Comparison of ENCODE assay signal across 8 cellular contexts in the genomic region with DNA sequence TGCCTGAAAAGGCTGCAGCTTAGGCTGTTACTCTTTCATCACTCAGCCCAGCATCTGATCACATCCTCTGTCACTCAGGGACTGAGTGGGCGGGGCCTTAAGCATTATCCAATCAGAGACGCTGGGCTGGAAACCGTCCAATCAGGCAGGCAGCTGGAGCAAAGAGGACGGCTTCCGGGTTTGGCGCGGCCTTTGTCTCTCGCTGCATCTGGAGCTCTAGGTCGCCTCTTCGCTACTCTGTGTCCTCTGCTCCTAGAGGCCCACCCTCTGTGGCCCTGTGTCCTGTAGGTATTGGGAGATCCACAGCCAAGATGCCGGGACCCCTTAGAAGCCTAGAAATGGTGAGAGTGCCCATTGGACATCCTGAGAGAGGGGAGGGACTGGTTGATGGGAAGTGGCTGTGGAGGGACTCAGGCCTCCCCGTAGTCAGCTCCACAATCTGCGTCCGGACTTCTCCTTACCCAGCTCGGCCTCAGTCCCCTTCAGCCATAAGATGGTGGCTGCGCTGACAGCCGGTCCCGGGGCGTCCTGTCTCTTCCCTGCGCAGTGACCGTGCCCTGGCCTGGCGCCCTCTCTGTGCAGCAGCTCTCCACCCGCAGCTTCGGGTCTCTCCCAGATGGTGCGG. TPM values are rescaled to one million over a fixed set of nuclear protein-coding genes. Genes with fewer than 3 reads are reported as not detected.
DNase-seq lines count a peak whose midpoint lies in the region; ATAC-seq and TF ChIP-seq lines count a peak whose summit lies in the region.

A gene (plus strand): TSS at position 195 of the 625 bp plus-strand sequence. CDS start 117 bp downstream, at position 312.

- no peak within 1 kb of the TSS for H2BK120ac ChIP-seq in neuronal stem cell (ENCODE audit: low read depth, low read length)

- peak within 1 kb of the TSS; percentile 78 for H3K4me2 ChIP-seq in neuronal stem cell (ENCODE audit: insufficient read depth, low read length, poor library complexity, severe bottlenecking)

- peak within 1 kb of the TSS; percentile 25 for H3K14ac ChIP-seq in neuronal stem cell (ENCODE audit: low read length)

- H3K9ac ChIP-seq in neuronal stem cell (ENCODE audit: low read depth, low read length, poor library complexity), result peak within 1 kb of the TSS; percentile 99
- peak within 1 kb of the TSS; percentile 61 to 81 for H3K9ac ChIP-seq in stomach smooth muscle (ENCODE audit: low read length in 2 of 2)

- H3K36me3 ChIP-seq in neuronal stem cell (replicated peaks in 1 of 2; ENCODE audit: control insufficient read depth in 2 of 2, insufficient read depth in 2 of 2, low read length in 2 of 2), result peaks cover 10 to 31% of the 10 kb centered on the region in 2 donors
- no peaks in the 10 kb centered on the region for H3K36me3 ChIP-seq in stomach smooth muscle (ENCODE audit: control insufficient read depth in 2 of 2, insufficient read depth in 2 of 2, low read length in 2 of 2)

- no peak within 1 kb of the TSS for H3K4ac ChIP-seq in neuronal stem cell (ENCODE audit: low read length)

- H3K27me3 ChIP-seq in neuronal stem cell (ENCODE audit: control insufficient read depth in 3 of 3, insufficient read depth in 3 of 3, low read depth in 1 of 3, low read length in 3 of 3) (no peaks in the 10 kb centered on the region), stomach smooth muscle (ENCODE audit: control insufficient read depth in 1 of 2, insufficient read depth in 2 of 2, low read length in 2 of 2) (no peaks in the 10 kb centered on the region)

- TF ChIP-seq POLR2A in GM18526 (IDR thresholded peaks at IDR 0.05; ENCODE audit: extremely low read depth, insufficient read length), result peak; percentile 78

- peak within 1 kb of the TSS; percentile 90 for H3K27ac ChIP-seq in neuronal stem cell (replicated peaks; ENCODE audit: low read length)
- no peak within 1 kb of the TSS for H3K27ac ChIP-seq in stomach smooth muscle (ENCODE audit: low read length)

- H2BK5ac ChIP-seq in neuronal stem cell (ENCODE audit: low read length), result peak within 1 kb of the TSS; percentile 77

- H3K9me3 ChIP-seq in neuronal stem cell (replicated peaks in 1 of 2; ENCODE audit: control insufficient read depth in 2 of 2, insufficient read depth in 1 of 2, low read depth in 1 of 2, low read length in 2 of 2) (peaks cover 3 to 40% of the 10 kb centered on the region in 2 donors), stomach smooth muscle (ENCODE audit: control insufficient read depth in 2 of 2, low read length in 2 of 2) (no peaks in the 10 kb centered on the region)

- no CpG with 5 or more reads among the region's 25 CpGs for WGBS in neuronal stem cell (ENCODE audit: extremely low coverage in 2 of 2, insufficient read length in 2 of 2, insufficient replicate concordance in 1 of 2), 2 donors

- peak within 1 kb of the TSS; percentile 97 for H3K18ac ChIP-seq in neuronal stem cell (ENCODE audit: low read length)

- H3K23ac ChIP-seq in neuronal stem cell (ENCODE audit: low read depth, low read length, poor library complexity), result peak within 1 kb of the TSS; percentile 75

- peaks cover 2% of the 10 kb centered on the region for H3K79me1 ChIP-seq in neuronal stem cell (ENCODE audit: low read depth, low read length)

- H3K4me1 ChIP-seq in neuronal stem cell (ENCODE audit: control insufficient read depth in 2 of 2, insufficient read depth in 1 of 2, low read depth in 1 of 2, low read length in 2 of 2) (no peaks in the 10 kb centered on the region), stomach smooth muscle (ENCODE audit: control insufficient read depth, insufficient read depth, low read length) (peaks cover 7% of the 10 kb centered on the region)

- H4K91ac ChIP-seq in neuronal stem cell (ENCODE audit: low read depth, low read length, poor library complexity), result no peak within 1 kb of the TSS

- H2AFZ ChIP-seq in neuronal stem cell (ENCODE audit: low read length), result peak within 1 kb of the TSS; percentile 79

- DNase-seq in RPMI7951 (ENCODE audit: low read depth) (peak; percentile 97), globus pallidus (ENCODE audit: low spot score) (peak; percentile 97), neuronal stem cell (ENCODE audit: low spot score) (peak; percentile 96), AML-193 (lab: John Stamatoyannopoulos, UW) (no peak)
- DNase-seq in activated naive CD4-positive, alpha-beta T cell treated with Interleukin-2 at 50 U/mL for 16 hours, result peak; percentile 93

- no peak within 1 kb of the TSS for H2BK12ac ChIP-seq in neuronal stem cell (ENCODE audit: low read length)

- H2BK15ac ChIP-seq in neuronal stem cell (ENCODE audit: low read length), result peak within 1 kb of the TSS; percentile 93

- ATAC-seq in HG03097 (IDR thresholded peaks at IDR 0.05; ENCODE audit: low FRiP score, unreplicated experiment), result peak; percentile 91

- peak within 1 kb of the TSS; percentile 50 for H4K8ac ChIP-seq in neuronal stem cell (ENCODE audit: low read depth, low read length)

- peak within 1 kb of the TSS; percentile 61 for H2AK5ac ChIP-seq in neuronal stem cell (ENCODE audit: low read depth, low read length)

- H3K4me3 ChIP-seq in neuronal stem cell (ENCODE audit: low read length in 2 of 2), result peak within 1 kb of the TSS; percentile 65 to 89
- peak within 1 kb of the TSS; percentile 76 to 97 for H3K4me3 ChIP-seq in stomach smooth muscle (ENCODE audit: low read length in 2 of 2)

RNA-seq across cellular contexts. Expression of the gene that starts here (rescaled TPM):
- 7.8 and 9.6 TPM in 2 replicates for total RNA-seq in RPMI7951 (2014; rRNA removed; shearing (Covaris generic))
- polyA plus RNA-seq in neuronal stem cell (2013, experiment 1 of 2), result 8.8 TPM
- polyA plus RNA-seq in neuronal stem cell (2013, experiment 2 of 2), result 9.3 TPM

Comparison
In these comparisons a context has a peak if more than half of its experiments do, and no peak if none do; other contexts are left out.
1. DNase-seq: peak in RPMI7951 (single experiment), activated naive CD4-positive, alpha-beta T cell treated with Interleukin-2 at 50 U/mL for 16 hours (single experiment), globus pallidus (single experiment) and neuronal stem cell (single experiment); none in AML-193 (0 of 2).